In genomic region chr9:78300209-78300608, GRCh38 we compare ENCODE assay signal across 31 cellular contexts. TPM values are rescaled to one million over a fixed set of nuclear protein-coding genes. Genes with fewer than 3 reads are reported as not detected.
DNase-seq lines count a peak whose midpoint lies in the region; ATAC-seq and TF ChIP-seq lines count a peak whose summit lies in the region.
"Had no signal": no experiment of that assay in that cellular context is flagged by ENCODE, and none has a peak within 500 bp of the region (broad histone marks: within the 10 kb centered on the region; RNA-seq: fewer than 3 reads in every experiment).

No MANE protein-coding gene starts in this region.

- H2BK12ac ChIP-seq in H9 (ENCODE audit: insufficient read length, low read depth, low read length), result no peak overlapping the region
- no peak overlapping the region for H2BK12ac ChIP-seq in mesenchymal stem cell (ENCODE audit: low read length in 2 of 2)

- H3K4me1 ChIP-seq in H9 (ENCODE audit: insufficient read depth, low read length) (no peaks in the 10 kb centered on the region), PC-9 (replicated peaks; ENCODE audit: insufficient read depth) (peaks cover 21% of the 10 kb centered on the region), mesenchymal stem cell (ENCODE audit: control insufficient read depth, insufficient read depth, low read depth, low read length) (peaks cover 7% of the 10 kb centered on the region)
- H3K4me1 ChIP-seq: Caco-2 had no signal

- peaks cover 0 to 3% of the 10 kb centered on the region in 2 experiments; a peak in 2 of 5 replicates for H3K9me3 Mint-ChIP-seq in H9
- H3K9me3 Mint-ChIP-seq: activated T-helper 2 cell treated with anti-CD3 and anti-CD28 coated beads, Interferon-gamma antibody, Interleukin-2, Interleukin-4, amounts not matched to agents 10 μg/mL and 5 μg/mL and 100 μg/mL, durations not matched to agents 14 hours and 24 hours and 36 hours; central memory CD8-positive, alpha-beta T cell; natural killer cell treated with Interleukin-12 subunit alpha and Interleukin-12 subunit beta and Interleukin-15 and Interleukin-18, amount 100 ng/mL, for 72 hours; stimulated activated memory B cell treated with anti-CD40 and anti-IgM and Interleukin-4, amounts not matched to agents 10 μg/mL and 1 μg/mL and 100 μg/mL, for 72 hours had no signal

- H2BK15ac ChIP-seq in H9 (ENCODE audit: low read depth, low read length) (no peak overlapping the region), mesenchymal stem cell (ENCODE audit: low read depth, poor library complexity, severe bottlenecking) (no peak overlapping the region)

- peaks cover 23 to 24% of the 10 kb centered on the region in 2 experiments for H3K4me1 Mint-ChIP-seq in H9

- TF ChIP-seq CTCF in H9 (conservative IDR thresholded peaks at IDR 0.05) (no peak), PC-9 (conservative IDR thresholded peaks at IDR 0.05) (no peak), dorsolateral prefrontal cortex (IDR thresholded peaks at IDR 0.05 in 54 of 56, conservative IDR thresholded peaks at IDR 0.05 in 2 of 56; ENCODE audit: low read depth in 1 of 56, partially characterized antibody in 56 of 56) (no peak)

- H3K9me3 ChIP-seq in H9 (ENCODE audit: control insufficient read depth, low read depth, low read length), result no peaks in the 10 kb centered on the region
- no peaks in the 10 kb centered on the region for H3K9me3 ChIP-seq in PC-9 (ENCODE audit: insufficient read depth, low read depth)
- no peaks in the 10 kb centered on the region for H3K9me3 ChIP-seq in mesenchymal stem cell (ENCODE audit: control insufficient read depth, low read length)
- H3K9me3 ChIP-seq: ascending aorta, Caco-2, esophagus muscularis mucosa, heart left ventricle, ovary, upper lobe of right lung had no signal

- no peaks in the 10 kb centered on the region for H3K9me2 ChIP-seq in PC-9 (ENCODE audit: insufficient read depth)

- intact Hi-C loops in PC-9 (cut with micrococcal nuclease; ENCODE audit: unreplicated experiment) (no loop called here), dorsolateral prefrontal cortex (cut with DNase I) (no loop called here)

- no peak overlapping the region for H3K4ac ChIP-seq in H9 (ENCODE audit: low read depth, low read length)
- H3K4ac ChIP-seq in mesenchymal stem cell (ENCODE audit: low read depth in 1 of 2, low read length in 2 of 2), result no peak overlapping the region

- H3K18ac ChIP-seq in H9 (ENCODE audit: insufficient read length, low read depth, low read length) (no peak overlapping the region), mesenchymal stem cell (ENCODE audit: low read depth in 1 of 2, low read length in 2 of 2) (no peak overlapping the region)

- H3K27ac ChIP-seq in H9 (ENCODE audit: insufficient read length, low read depth, low read length), result no peak overlapping the region
- no peak overlapping the region for H3K27ac ChIP-seq in PC-9
- H3K27ac ChIP-seq in dorsolateral prefrontal cortex, result peak overlapping the region in 35 of 59 donors; percentile 0 to 99 (median 91)
- no peak overlapping the region for H3K27ac ChIP-seq in mesenchymal stem cell (ENCODE audit: low read length, poor library complexity, severe bottlenecking)
- H3K27ac ChIP-seq: ascending aorta, C4-2B, esophagus muscularis mucosa, heart left ventricle, ovary, skin epidermis, upper lobe of right lung had no signal

- H3K79me2 ChIP-seq in H9 (ENCODE audit: insufficient read depth, low read length), result peaks cover 22% of the 10 kb centered on the region; the same call in 1 of the 2 replicates
- H3K79me2 ChIP-seq in PC-9 (ENCODE audit: low read depth), result peaks cover 73% of the 10 kb centered on the region

- peaks cover 49 to 71% (median 67%) of the 10 kb centered on the region in 3 experiments for H3K36me3 Mint-ChIP-seq in H9 (ENCODE audit: insufficient read depth in 1 of 3, low read depth in 3 of 3)

- H4K8ac ChIP-seq in H9 (replicated peaks; ENCODE audit: insufficient read length, low read depth, low read length) (no peak overlapping the region), mesenchymal stem cell (ENCODE audit: low read length) (no peak overlapping the region)

- H3K56ac ChIP-seq in H9 (ENCODE audit: insufficient read length, low read depth, low read length), result no peak overlapping the region

- POLR2A ChIA-PET in PC-9 (lab: Charles Lee; ENCODE audit: unreplicated experiment), result no interaction called here

- peaks cover 10% of the 10 kb centered on the region; the same call in 1 of the 2 replicates for H3F3A ChIP-seq in PC-9 (ENCODE audit: insufficient read depth, low read depth)

- no peak overlapping the region for H3K14ac ChIP-seq in H9 (ENCODE audit: insufficient read depth, low read length)
- no peak overlapping the region for H3K14ac ChIP-seq in mesenchymal stem cell (ENCODE audit: low read length in 2 of 2)

- H3K4me3 ChIP-seq in PC-9 (no peak overlapping the region), dorsolateral prefrontal cortex (peak overlapping the region in 8 of 59 donors; percentile 9 to 89 (median 84)), mesenchymal stem cell (ENCODE audit: insufficient read depth in 1 of 2, low read depth in 1 of 2, low read length in 2 of 2) (no peak overlapping the region)
- H3K4me3 ChIP-seq: ascending aorta, esophagus muscularis mucosa, heart left ventricle, lung, ovary, skin epidermis, upper lobe of right lung had no signal

- H3K27me3 ChIP-seq in H9 (ENCODE audit: insufficient read depth, low read length) (no peaks in the 10 kb centered on the region), PC-9 (ENCODE audit: insufficient read depth, low read depth) (no peaks in the 10 kb centered on the region), dorsolateral prefrontal cortex (no peaks in the 10 kb centered on the region), mesenchymal stem cell (ENCODE audit: control insufficient read depth in 1 of 2, insufficient read depth in 1 of 2, low read length in 2 of 2) (no peaks in the 10 kb centered on the region)
- H3K27me3 ChIP-seq: ascending aorta, ovary had no signal

- no peak overlapping the region for H2AFZ ChIP-seq in H9 (ENCODE audit: low read length)
- H2AFZ ChIP-seq in PC-9, result no peak overlapping the region
- H2AFZ ChIP-seq in mesenchymal stem cell (ENCODE audit: low read depth, low read length), result no peak overlapping the region

- H2BK120ac ChIP-seq in H9 (ENCODE audit: low read depth, low read length, poor library complexity, severe bottlenecking) (no peak overlapping the region), mesenchymal stem cell (ENCODE audit: low read depth, low read length) (no peak overlapping the region)

- WGBS in H9 (ENCODE audit: extremely low coverage, insufficient read length, low lambda C conversion rate), result no CpG with 5 or more reads among the region's 6 CpGs
- 92% methylated on average over 4 of the region's 6 CpGs for WGBS in mesenchymal stem cell

- H3K9ac ChIP-seq in H9 (ENCODE audit: extremely low read depth, insufficient read length, low read length) (no peak overlapping the region), mesenchymal stem cell (ENCODE audit: low read length) (no peak overlapping the region)

- no peak for DNase-seq in H9
- DNase-seq in PC-9, result no peak
- no peak for DNase-seq in dorsolateral prefrontal cortex
- DNase-seq in mesenchymal stem cell, result no peak
- no peak for DNase-seq in kidney glomerular epithelial cell (lab: John Stamatoyannopoulos, UW)
- DNase-seq: activated CD4-positive, CD25-positive, alpha-beta regulatory T cell; activated CD8-positive, alpha-beta memory T cell treated with anti-CD3 and anti-CD28 coated beads, Interleukin-2, amount 50 U/mL, for 48 hours; Caco-2; dermis blood vessel endothelial cell; DMS53; foreskin fibroblast; heart left ventricle; KG1; NCI-H1417; NCI-H2029; NCI-H510A treated with DMSO at 0.1 percent for 48 hours; OCI-M1; ovary; upper lobe of right lung had no signal

- H2BK20ac ChIP-seq in H9 (ENCODE audit: low read depth, low read length, poor library complexity, severe bottlenecking), result no peak overlapping the region

- H4K20me1 ChIP-seq in H9 (ENCODE audit: control insufficient read depth, insufficient read depth, insufficient read length) (no peaks in the 10 kb centered on the region), PC-9 (ENCODE audit: insufficient read depth) (peaks cover 71% of the 10 kb centered on the region)

- no peaks in the 10 kb centered on the region for H3K27me3 Mint-ChIP-seq in H9 (ENCODE audit: low read depth)
- H3K27me3 Mint-ChIP-seq: activated naive CD8-positive, alpha-beta T cell; central memory CD8-positive, alpha-beta T cell had no signal

- H3K36me3 ChIP-seq in PC-9 (ENCODE audit: low read depth) (peaks cover 54% of the 10 kb centered on the region), mesenchymal stem cell (ENCODE audit: control insufficient read depth in 1 of 2, insufficient read depth in 2 of 2, low read depth in 1 of 2, low read length in 2 of 2) (peaks cover 0 to 5% of the 10 kb centered on the region in 2 experiments)
- H3K36me3 ChIP-seq: ascending aorta, heart left ventricle, ovary, upper lobe of right lung had no signal

- H3K23me2 ChIP-seq in H9 (ENCODE audit: insufficient read length, low read depth, low read length, poor library complexity, severe bottlenecking), result peaks cover 13% of the 10 kb centered on the region

- no TSS peak for BruUV-seq in PC-9 (replicated peaks; lab: Mats Ljungman, UMichigan)

- peak overlapping the region; percentile 42 to 81 (median 79); a peak in 4 of 7 replicates for H3K27ac Mint-ChIP-seq in H9
- H3K27ac Mint-ChIP-seq: activated naive CD8-positive, alpha-beta T cell; activated T-helper 2 cell treated with anti-CD3 and anti-CD28 coated beads, Interferon-gamma antibody, Interleukin-2, Interleukin-4, amounts not matched to agents 10 μg/mL and 5 μg/mL and 100 μg/mL, durations not matched to agents 14 hours and 24 hours and 36 hours; natural killer cell treated with Interleukin-12 subunit alpha and Interleukin-12 subunit beta and Interleukin-15 and Interleukin-18, amount 100 ng/mL, for 72 hours; stimulated activated memory B cell treated with anti-CD40 and anti-IgM and Interleukin-4, amounts not matched to agents 10 μg/mL and 1 μg/mL and 100 μg/mL, for 72 hours had no signal

- H2BK5ac ChIP-seq in H9 (ENCODE audit: insufficient read length, low read length) (no peak overlapping the region), mesenchymal stem cell (ENCODE audit: low read depth, low read length, poor library complexity, severe bottlenecking) (no peak overlapping the region)

- no peak overlapping the region for H3K4me2 ChIP-seq in H9 (ENCODE audit: insufficient read depth, insufficient read length, low read length)
- H3K4me2 ChIP-seq in PC-9, result peak overlapping the region; percentile 100; the same call in 1 of the 2 replicates
- no peak overlapping the region for H3K4me2 ChIP-seq in mesenchymal stem cell (ENCODE audit: low read length, poor library complexity, severe bottlenecking)

- no peak overlapping the region for H4K5ac ChIP-seq in H9 (ENCODE audit: insufficient read length, low read depth, low read length)

- H2AK5ac ChIP-seq in H9 (ENCODE audit: insufficient read length, low read length) (no peak overlapping the region), mesenchymal stem cell (ENCODE audit: low read length, severe bottlenecking) (peak overlapping the region; percentile 74)

- no peak overlapping the region for H3T11ph ChIP-seq in H9 (ENCODE audit: low read length)

- CTCF ChIA-PET in PC-9 (lab: Charles Lee), result no interaction called here

- H3K4me3 Mint-ChIP-seq in H9, result peak overlapping the region in 1 of 2 experiments; percentile 99; a peak in 1 of 5 replicates
- H3K4me3 Mint-ChIP-seq: central memory CD8-positive, alpha-beta T cell; natural killer cell treated with Interleukin-12 subunit alpha and Interleukin-12 subunit beta and Interleukin-15 and Interleukin-18, amount 100 ng/mL, for 72 hours; stimulated activated memory B cell treated with anti-CD40 and anti-IgM and Interleukin-4, amounts not matched to agents 10 μg/mL and 1 μg/mL and 100 μg/mL, for 72 hours had no signal

- H3K79me1 ChIP-seq in H9 (ENCODE audit: insufficient read depth, low read depth, low read length, poor library complexity, severe bottlenecking) (peaks cover 7% of the 10 kb centered on the region), mesenchymal stem cell (replicated peaks; ENCODE audit: low read length, poor library complexity, severe bottlenecking) (peaks cover 12% of the 10 kb centered on the region)

- ATAC-seq in HG02981 (IDR thresholded peaks at IDR 0.05; ENCODE audit: unreplicated experiment) (no peak), HG03175 (IDR thresholded peaks at IDR 0.05; ENCODE audit: unreplicated experiment) (no peak)
- ATAC-seq: heart left ventricle; natural killer cell treated with Interleukin-12 subunit alpha and Interleukin-12 subunit beta and Interleukin-15 and Interleukin-18, amount 100 ng/mL, for 72 hours; stimulated activated memory B cell treated with anti-CD40 and anti-IgM and Interleukin-4, amounts not matched to agents 10 μg/mL and 1 μg/mL and 100 μg/mL, for 72 hours; upper lobe of right lung had no signal

- H4K91ac ChIP-seq in H9 (ENCODE audit: insufficient read length, low read depth, low read length), result no peak overlapping the region
- H4K91ac ChIP-seq in mesenchymal stem cell (ENCODE audit: low read length), result no peak overlapping the region

- no peak overlapping the region for H3K23ac ChIP-seq in H9 (ENCODE audit: insufficient read length, low read depth, low read length)
- H3K23ac ChIP-seq in mesenchymal stem cell (ENCODE audit: low read length in 2 of 2), result no peak overlapping the region

RNA-seq across cellular contexts. Expression of gene PSAT1, which starts 3.3 kb away (rescaled TPM):
- total RNA-seq in H9 (2021) (215 and 225 TPM in 2 replicates), PC-9 (2021) (238 and 315 TPM in 2 replicates), dorsolateral prefrontal cortex (100 to 1,000 TPM in 47 of 120 experiments, 10 to 100 TPM in 73; 61.4 to 222 (median 91.8) TPM)
- polyA plus RNA-seq in mesenchymal stem cell (2013, experiment 1 of 2), result 93.9 TPM
- polyA plus RNA-seq in mesenchymal stem cell (2013, experiment 2 of 2), result 102 TPM

Comparison
In these comparisons a context has a peak if more than half of its experiments do, and no peak if none do; other contexts are left out.
1. H3K27ac ChIP-seq: peak in dorsolateral prefrontal cortex (35 of 59); none in H9 (single experiment), PC-9 (single experiment) and mesenchymal stem cell (single experiment).